8 cellular contexts compared by ENCODE assay signal in the genomic region with DNA sequence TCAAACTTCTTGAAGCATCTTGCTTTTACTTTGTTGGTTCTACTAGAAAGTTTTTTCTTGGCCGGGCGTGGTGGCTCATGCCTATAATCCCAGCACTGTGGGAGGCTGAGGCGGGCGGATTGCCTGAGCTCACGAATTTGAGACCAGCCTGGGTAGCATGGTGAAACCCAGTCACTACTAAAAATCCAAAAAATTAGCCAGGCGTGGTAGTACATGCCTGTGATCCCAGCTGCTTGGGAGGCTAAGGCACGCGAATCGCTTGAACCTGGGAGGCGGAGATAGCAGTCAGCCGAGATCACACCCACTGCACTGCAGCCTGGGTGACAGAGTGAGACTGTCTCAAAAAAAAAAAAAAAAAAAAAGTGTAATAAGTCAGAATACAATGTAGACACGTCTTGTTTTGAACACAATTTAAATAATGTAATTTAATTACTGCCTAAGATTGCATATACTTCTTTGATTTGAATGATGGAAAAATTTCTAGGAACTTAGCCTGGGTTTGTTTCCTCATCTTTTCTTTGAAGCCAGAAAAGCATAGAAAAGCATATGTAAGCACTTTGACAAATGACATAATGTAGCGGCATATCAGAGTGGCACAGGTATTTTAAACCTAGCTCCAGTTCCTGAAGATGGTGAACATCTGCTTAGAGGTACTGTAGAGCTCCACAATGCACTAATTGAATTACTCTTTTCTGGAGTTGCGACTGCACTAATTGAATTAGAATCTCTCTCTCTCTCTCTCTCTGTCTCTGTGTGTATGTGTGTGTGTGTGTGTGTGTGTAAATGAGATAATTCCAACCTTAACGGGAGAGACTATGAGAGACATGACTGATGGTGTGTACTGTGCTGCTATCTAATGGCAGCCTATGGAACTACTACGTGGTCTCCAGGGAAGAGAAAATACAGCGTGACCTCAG.
DNase-seq lines count a peak whose midpoint lies in the region; TF ChIP-seq lines count a peak whose summit lies in the region.

No MANE protein-coding gene starts in this region.

- H3K27me3 Mint-ChIP-seq in activated naive CD4-positive, alpha-beta T cell treated with anti-CD3 and anti-CD28 coated beads for 36 hours (ENCODE audit: low read depth): no peaks in the 10 kb centered on the region

- TF ChIP-seq CTCF in Peyer's patch (IDR thresholded peaks at IDR 0.05) (peak in 4 of 6 experiments; percentile 44 to 71 (median 68)), testis (IDR thresholded peaks at IDR 0.05) (peak in 2 of 3 experiments; percentile 53 to 56)

- no peaks in the 10 kb centered on the region for H3K4me1 ChIP-seq in Peyer's patch
- H3K4me1 ChIP-seq in testis: no peaks in the 10 kb centered on the region

- H3K9me3 Mint-ChIP-seq in activated naive CD4-positive, alpha-beta T cell treated with anti-CD3 and anti-CD28 coated beads for 36 hours: no peaks in the 10 kb centered on the region

- peaks cover 2% of the 10 kb centered on the region for H3K4me1 Mint-ChIP-seq in activated naive CD4-positive, alpha-beta T cell treated with anti-CD3 and anti-CD28 coated beads for 36 hours (ENCODE audit: low read depth)

- H3K4me3 Mint-ChIP-seq in activated naive CD4-positive, alpha-beta T cell treated with anti-CD3 and anti-CD28 coated beads for 36 hours: no peak overlapping the region

- H3K27ac Mint-ChIP-seq in activated naive CD4-positive, alpha-beta T cell treated with anti-CD3 and anti-CD28 coated beads for 36 hours: no peak overlapping the region

- intact Hi-C loops in activated naive CD4-positive, alpha-beta T cell treated with anti-CD3 and anti-CD28 coated beads for 36 hours (cut with micrococcal nuclease): loop anchor here (1.0 to 2.0 kb wide), 4 partner anchors 140 to 281 kb away; no protein-coding TSS in a partner anchor
- intact Hi-C loops in testis (cut with DNase I; ENCODE audit: low total_unique reads): no loop called here

- no peaks in the 10 kb centered on the region for H3K36me3 ChIP-seq in Peyer's patch
- no peaks in the 10 kb centered on the region for H3K36me3 ChIP-seq in testis (ENCODE audit: low read depth, missing control alignments)

- H3K27me3 ChIP-seq in Peyer's patch (no peaks in the 10 kb centered on the region), testis (no peaks in the 10 kb centered on the region)

- WGBS in testis, 2 donors: 79 to 80% methylated on average over 17 of the region's 17 CpGs

- H3K36me3 Mint-ChIP-seq in activated naive CD4-positive, alpha-beta T cell treated with anti-CD3 and anti-CD28 coated beads for 36 hours (ENCODE audit: low read depth): no peaks in the 10 kb centered on the region

- H3K27ac ChIP-seq in Peyer's patch: no peak overlapping the region
- no peak overlapping the region for H3K27ac ChIP-seq in testis

- TF ChIP-seq POLR2A in Peyer's patch (IDR thresholded peaks at IDR 0.05) (no peak), testis (IDR thresholded peaks at IDR 0.05) (no peak)

- CTCF ChIA-PET in activated naive CD4-positive, alpha-beta T cell treated with anti-CD3 and anti-CD28 coated beads for 36 hours (lab: Charles Lee): interaction anchor here (0.5 to 3.1 kb wide), 26 partner anchors 10 to 381 kb away, joined by 3 to 28 read pairs (median 4); no protein-coding TSS in a partner anchor

- no peak overlapping the region for H3K4me3 ChIP-seq in Peyer's patch
- no peak overlapping the region for H3K4me3 ChIP-seq in testis

- H3K9me3 ChIP-seq in Peyer's patch (no peaks in the 10 kb centered on the region), testis (no peaks in the 10 kb centered on the region)

- peak; percentile 48 for DNase-seq in activated naive CD4-positive, alpha-beta T cell treated with anti-CD3 and anti-CD28 coated beads for 36 hours
- no peak for DNase-seq in activated naive CD4-positive, alpha-beta T cell treated with Interleukin-2 at 50 U/mL for 16 hours
- DNase-seq in KG1 (lab: John Stamatoyannopoulos, UW): peak; percentile 15
- no peak for DNase-seq in Peyer's patch
- peak; percentile 74 for DNase-seq in cerebellum (ENCODE audit: low spot score)
- DNase-seq in kidney tubule cell (ENCODE audit: low spot score): peak; percentile 78
- peak; percentile 33 for DNase-seq in testis
- no peak for DNase-seq in mesenteric fat pad (ENCODE audit: low spot score)

Comparison
In these comparisons a context has a peak if more than half of its experiments do, and no peak if none do; other contexts are left out.
1. DNase-seq: peak in activated naive CD4-positive, alpha-beta T cell treated with anti-CD3 and anti-CD28 coated beads for 36 hours (single experiment), KG1 (single experiment), cerebellum (single experiment), kidney tubule cell (single experiment) and testis (single experiment); none in activated naive CD4-positive, alpha-beta T cell treated with Interleukin-2 at 50 U/mL for 16 hours (single experiment), Peyer's patch (0 of 3) and mesenteric fat pad (single experiment).